15 cellular contexts compared by ENCODE assay signal in genomic region chr22:30308096-30308495, GRCh38. TPM values are rescaled to one million over a fixed set of nuclear protein-coding genes. Genes with fewer than 3 reads are reported as not detected.
DNase-seq lines count a peak whose midpoint lies in the region; ATAC-seq and TF ChIP-seq lines count a peak whose summit lies in the region.
"Had no signal": no experiment of that assay in that cellular context is flagged by ENCODE, and none has a peak within 500 bp of the region (broad histone marks: within the 10 kb centered on the region; RNA-seq: fewer than 3 reads in every experiment).

No MANE protein-coding gene starts in this region.

- H3K27me3 ChIP-seq in CD4-positive, alpha-beta memory T cell (ENCODE audit: insufficient read depth, low read length): no peaks in the 10 kb centered on the region
- no peaks in the 10 kb centered on the region for H3K27me3 ChIP-seq in trophoblast cell (ENCODE audit: insufficient read depth, low read length)
- H3K27me3 ChIP-seq: neutrophil, SJSA1 had no signal

- no peaks in the 10 kb centered on the region for H3K9me3 ChIP-seq in CD4-positive, alpha-beta memory T cell (ENCODE audit: control insufficient read depth in 1 of 2, low read length in 2 of 2)
- H3K9me3 ChIP-seq in KOPT-K1 (ENCODE audit: insufficient read depth, low read length, poor library complexity, severe bottlenecking) (no peaks in the 10 kb centered on the region), trophoblast cell (ENCODE audit: insufficient read depth, low read depth, low read length) (no peaks in the 10 kb centered on the region)
- H3K9me3 ChIP-seq: neutrophil, SJSA1 had no signal

- no peak overlapping the region for H3K4me3 ChIP-seq in CD4-positive, alpha-beta memory T cell (ENCODE audit: low read length in 2 of 2)
- H3K4me3 ChIP-seq in trophoblast cell (ENCODE audit: low read depth, low read length): no peak overlapping the region
- H3K4me3 ChIP-seq: SJSA1 had no signal

- H3K36me3 Mint-ChIP-seq in CD4-positive, alpha-beta memory T cell: peaks cover 17 to 19% of the 10 kb centered on the region in 2 donors
- H3K36me3 Mint-ChIP-seq in brain: peaks cover 4% of the 10 kb centered on the region

- peak in 1 of 5 donors; percentile 2 for DNase-seq in CD4-positive, alpha-beta memory T cell
- DNase-seq in trophoblast cell (peak; percentile 94 to 95), superior temporal gyrus (ENCODE audit: extremely low spot score) (no peak), left colon (no peak), NCI-H2029 treated with DMSO at 0.1 percent for 48 hours (lab: John Stamatoyannopoulos, UW) (no peak)
- DNase-seq: activated CD4-positive, CD25-positive, alpha-beta regulatory T cell treated with anti-CD3 and anti-CD28 coated beads, Interleukin-2, amount 50 U/mL, for 72 hours; kidney glomerular epithelial cell; NCI-H1417; NCI-H524 treated with DMSO at 0.1 percent for 48 hours had no signal

- no peak overlapping the region for H2BK120ac ChIP-seq in trophoblast cell (ENCODE audit: insufficient read depth, low read length, poor library complexity)

- no peak overlapping the region for H3K4me2 ChIP-seq in trophoblast cell (ENCODE audit: low read length)

- no peak overlapping the region for H2AK5ac ChIP-seq in trophoblast cell (ENCODE audit: low read length)

- no peak overlapping the region for H4K91ac ChIP-seq in trophoblast cell (ENCODE audit: low read depth, low read length)

- TF ChIP-seq CTCF in brain (conservative IDR thresholded peaks at IDR 0.05): no peak

- H3K79me2 ChIP-seq in trophoblast cell (ENCODE audit: control insufficient read depth, insufficient read depth, low read length, poor library complexity): peaks cover 22% of the 10 kb centered on the region

- H4K8ac ChIP-seq in trophoblast cell (ENCODE audit: low read depth, low read length): no peak overlapping the region

- H3K4ac ChIP-seq in trophoblast cell (ENCODE audit: low read depth, low read length): no peak overlapping the region

- H3K23ac ChIP-seq in trophoblast cell (ENCODE audit: low read length): no peak overlapping the region

- H3K9me3 Mint-ChIP-seq in CD4-positive, alpha-beta memory T cell: no peaks in the 10 kb centered on the region
- H3K9me3 Mint-ChIP-seq in brain: no peaks in the 10 kb centered on the region

- ATAC-seq in left colon (no peak), GM19324 (IDR thresholded peaks at IDR 0.05; ENCODE audit: low FRiP score, unreplicated experiment) (no peak)

- no peak overlapping the region for H2BK12ac ChIP-seq in trophoblast cell (ENCODE audit: low read length)

- peak overlapping the region; percentile 57 for H3K27ac ChIP-seq in CD4-positive, alpha-beta memory T cell (ENCODE audit: low read depth, low read length)
- H3K27ac ChIP-seq in KOPT-K1 (ENCODE audit: low read depth, low read length, poor library complexity, severe bottlenecking): peak overlapping the region; percentile 100
- H3K27ac ChIP-seq in trophoblast cell (ENCODE audit: low read depth, low read length): no peak overlapping the region
- H3K27ac ChIP-seq: SJSA1 had no signal

- POLR2A ChIA-PET in CD4-positive, alpha-beta memory T cell (lab: Charles Lee; ENCODE audit: partially characterized antibody): interaction anchor here (0.7 to 20.6 kb wide), 4 partner anchors 13 to 48 kb away, joined by 3 to 562 read pairs (median 180); partner anchors contain the start of genes CASTOR1, CCDC157, SF3A1 and TBC1D10A

- H3K4me1 ChIP-seq in CD4-positive, alpha-beta memory T cell (ENCODE audit: insufficient read depth, low read length): peaks cover 100% of the 10 kb centered on the region
- H3K4me1 ChIP-seq in trophoblast cell (ENCODE audit: control insufficient read depth in 1 of 2, insufficient read depth in 2 of 2, low read length in 2 of 2): peaks cover 62 to 74% of the 10 kb centered on the region in 2 experiments

- intact Hi-C loops in CD4-positive, alpha-beta memory T cell (cut with micrococcal nuclease): loop anchor here (5.0 kb wide), 2 partner anchors 49 to 984 kb away; partner anchors contain the start of genes CCDC157, PIK3IP1 and SF3A1
- intact Hi-C loops in left colon (cut with DNase I, micrococcal nuclease): no loop called here

- no peak overlapping the region for H3K9ac ChIP-seq in trophoblast cell (ENCODE audit: low read length)

- H2AFZ ChIP-seq in trophoblast cell (ENCODE audit: insufficient read depth, low read length, poor library complexity): no peak overlapping the region

- CTCF ChIA-PET in CD4-positive, alpha-beta memory T cell (lab: Charles Lee; ENCODE audit: partially characterized antibody): interaction anchor here (19.0 kb wide), 1 partner anchor 17 kb away, joined by 218 read pairs; the partner anchor contains the start of gene CASTOR1

- no peak overlapping the region for H3K18ac ChIP-seq in trophoblast cell (ENCODE audit: low read length)

- H3K4me3 Mint-ChIP-seq in CD4-positive, alpha-beta memory T cell: peak overlapping the region; percentile 52 to 86 (median 72)
- no peak overlapping the region for H3K4me3 Mint-ChIP-seq in brain

- H3K27me3 Mint-ChIP-seq in CD4-positive, alpha-beta memory T cell: no peaks in the 10 kb centered on the region
- H3K27me3 Mint-ChIP-seq in brain: no peaks in the 10 kb centered on the region

- H4K12ac ChIP-seq in trophoblast cell (ENCODE audit: low read depth, low read length): no peak overlapping the region

- H3K4me1 Mint-ChIP-seq in CD4-positive, alpha-beta memory T cell: peaks cover 81 to 100% (median 92%) of the 10 kb centered on the region in 4 donors
- peaks cover 76% of the 10 kb centered on the region for H3K4me1 Mint-ChIP-seq in brain

- no peak overlapping the region for H2BK5ac ChIP-seq in trophoblast cell (ENCODE audit: low read depth, low read length, poor library complexity)

- WGBS in trophoblast cell (ENCODE audit: extremely low coverage, insufficient coverage, insufficient read length): no CpG with 5 or more reads among the region's 2 CpGs

- peak overlapping the region; percentile 84 to 98 (median 96) for H3K27ac Mint-ChIP-seq in CD4-positive, alpha-beta memory T cell
- H3K27ac Mint-ChIP-seq in brain: peak overlapping the region in 3 of 5 experiments; percentile 50 to 73 (median 69)

- peaks cover 5% of the 10 kb centered on the region for H3K36me3 ChIP-seq in CD4-positive, alpha-beta memory T cell (ENCODE audit: insufficient read depth, low read length)
- H3K36me3 ChIP-seq in KOPT-K1 (ENCODE audit: insufficient read depth, low read length) (peaks cover 11% of the 10 kb centered on the region; the same call in 1 of the 2 replicates), trophoblast cell (ENCODE audit: control insufficient read depth in 1 of 2, insufficient read depth in 2 of 2, low read length in 2 of 2) (peaks cover 17 to 21% of the 10 kb centered on the region in 2 experiments)
- H3K36me3 ChIP-seq: neutrophil had no signal

- no peak overlapping the region for H3K14ac ChIP-seq in trophoblast cell (ENCODE audit: low read length)

- peaks cover 28% of the 10 kb centered on the region for H3K79me1 ChIP-seq in trophoblast cell (ENCODE audit: low read length)

RNA-seq across cellular contexts. Expression of gene TBC1D10A, which starts 18.6 kb away (rescaled TPM):
- total RNA-seq in CD4-positive, alpha-beta memory T cell: 10 to 100 TPM; 62.2 to 76.8 TPM
- 10 to 100 TPM; 60.6 to 61.6 TPM for polyA plus RNA-seq in CD4-positive, alpha-beta memory T cell
- 13.6 TPM for polyA plus RNA-seq in brain (ENCODE audit: insufficient read depth, low read depth, low replicate concordance)
- 43.9 and 46.1 TPM in 2 replicates for polyA plus RNA-seq in trophoblast cell (2013)
- 10 to 100 TPM; 32.0 to 41.2 TPM for total RNA-seq in left colon

RNA-seq across cellular contexts. Expression of gene CASTOR1, which starts 18.8 kb away (rescaled TPM):
- total RNA-seq in CD4-positive, alpha-beta memory T cell: 10 to 100 TPM; 13.7 to 14.9 TPM
- 10 to 100 TPM; 11.3 to 17.5 TPM for polyA plus RNA-seq in CD4-positive, alpha-beta memory T cell
- polyA plus RNA-seq in brain (ENCODE audit: insufficient read depth, low read depth, low replicate concordance): 6.8 TPM
- 41.1 and 44.2 TPM in 2 replicates for polyA plus RNA-seq in trophoblast cell (2013)
- total RNA-seq in left colon: 1 to 10 TPM; 3.7 to 4.2 TPM

RNA-seq across cellular contexts. Expression of gene OSM, which starts 41.4 kb away (rescaled TPM):
- 1 to 10 TPM; 1.1 to 1.6 TPM for total RNA-seq in CD4-positive, alpha-beta memory T cell
- polyA plus RNA-seq in CD4-positive, alpha-beta memory T cell: 100 to 1,000 TPM in 1 of 2 donors, 10 to 100 TPM in 1; 23.7 to 103 TPM
- polyA plus RNA-seq in brain (ENCODE audit: insufficient read depth, low read depth, low replicate concordance): not detected
- 0.19 and 0.25 TPM in 2 replicates for polyA plus RNA-seq in trophoblast cell (2013)
- total RNA-seq in left colon: under 1 TPM in 1 of 2 donors, not detected in 1; 0.20 TPM
- total RNA-seq: H1, SJSA1 had no signal
- polyA plus RNA-seq: H1 had no signal

RNA-seq across cellular contexts. Expression of gene SF3A1, which starts 48.6 kb away (rescaled TPM):
- total RNA-seq in CD4-positive, alpha-beta memory T cell: 100 to 1,000 TPM; 279 to 301 TPM
- 100 to 1,000 TPM in 1 of 2 donors, 10 to 100 TPM in 1; 44.0 to 155 TPM for polyA plus RNA-seq in CD4-positive, alpha-beta memory T cell
- 205 TPM for polyA plus RNA-seq in brain (ENCODE audit: insufficient read depth, low read depth, low replicate concordance)
- polyA plus RNA-seq in trophoblast cell (2013): 188 and 193 TPM in 2 replicates
- total RNA-seq in left colon: 100 to 1,000 TPM; 134 to 146 TPM

RNA-seq across cellular contexts. Expression of gene CCDC157, which starts 48.7 kb away (rescaled TPM):
- total RNA-seq in CD4-positive, alpha-beta memory T cell: 1 to 10 TPM; 2.1 to 3.0 TPM
- 1 to 10 TPM in 1 of 2 donors, under 1 TPM in 1; 0.38 to 3.9 TPM for polyA plus RNA-seq in CD4-positive, alpha-beta memory T cell
- polyA plus RNA-seq in brain (ENCODE audit: insufficient read depth, low read depth, low replicate concordance): 5.1 TPM
- polyA plus RNA-seq in trophoblast cell (2013): 1.8 and 2.1 TPM in 2 replicates
- total RNA-seq in left colon: 1 to 10 TPM; 1.6 to 2.3 TPM

Comparison
In these comparisons a context has a peak if more than half of its experiments do, and no peak if none do; other contexts are left out.
1. DNase-seq: peak in trophoblast cell (2 of 2); none in superior temporal gyrus (single experiment), left colon (0 of 2) and NCI-H2029 treated with DMSO at 0.1 percent for 48 hours (single experiment).
2. H3K4me3 Mint-ChIP-seq: peak in CD4-positive, alpha-beta memory T cell (8 of 8); none in brain (0 of 5).